Comparison of ENCODE assay signal across 10 cellular contexts in genomic region chr4:182306792-182307507, GRCh38.
DNase-seq lines count a peak whose midpoint lies in the region; ATAC-seq, FAIRE-seq and TF ChIP-seq lines count a peak whose summit lies in the region.
"Had no signal": no experiment of that assay in that cellular context is flagged by ENCODE, and none has a peak within 500 bp of the region (broad histone marks: within the 10 kb centered on the region; RNA-seq: fewer than 3 reads in every experiment).

No MANE protein-coding gene starts in this region.

- H4K20me1 ChIP-seq in SK-N-SH (ENCODE audit: insufficient read depth) = no peaks in the 10 kb centered on the region
- no peaks in the 10 kb centered on the region for H4K20me1 ChIP-seq in keratinocyte (ENCODE audit: control insufficient read depth, extremely low read depth, insufficient read depth, low read length)

- dilution Hi-C loops in keratinocyte (cut with MboI; ENCODE audit: extremely low pct_ligation_motif_present, low sequenced_read_pairs) = no loop called here

- H3K79me2 ChIP-seq in SK-N-SH (ENCODE audit: insufficient read depth) (no peaks in the 10 kb centered on the region), keratinocyte (ENCODE audit: control insufficient read depth, insufficient read depth, low read length) (peaks cover 2% of the 10 kb centered on the region)

- H3K4me2 ChIP-seq in SK-N-SH (peak overlapping the region; percentile 54; the same call in 1 of the 2 replicates), keratinocyte (ENCODE audit: control insufficient read depth, extremely low read depth, insufficient read depth, low read depth, low read length) (peak overlapping the region; percentile 80)

- peak overlapping the region; percentile 11 to 76; a peak in 2 of 4 replicates for H3K27ac ChIP-seq in SK-N-SH (ENCODE audit: low read depth in 2 of 2, low read length in 1 of 2)
- H3K27ac ChIP-seq in keratinocyte (ENCODE audit: control insufficient read depth, insufficient read depth, low read length) = peak overlapping the region; percentile 75

- TF ChIP-seq RAD21 in SK-N-SH (IDR thresholded peaks at IDR 0.05; ENCODE audit: low read length) = no peak

- H3K9me1 ChIP-seq in keratinocyte (ENCODE audit: control insufficient read depth, extremely low read depth, insufficient read depth, low read length) = no peaks in the 10 kb centered on the region

- H2AFZ ChIP-seq in SK-N-SH (ENCODE audit: low read depth) = no peak overlapping the region
- H2AFZ ChIP-seq in keratinocyte (ENCODE audit: control insufficient read depth, low read length) = no peak overlapping the region

- H3K27me3 ChIP-seq in SK-N-SH (ENCODE audit: insufficient read depth) (no peaks in the 10 kb centered on the region), keratinocyte (ENCODE audit: control insufficient read depth, extremely low read depth, insufficient read depth, low read length) (no peaks in the 10 kb centered on the region)

- CTCF ChIA-PET in SK-N-SH (lab: Yijun Ruan, JAX) = interaction anchor here (1.1 kb wide), 1 partner anchor 11 kb away, joined by 4 read pairs; no protein-coding TSS in a partner anchor

- FAIRE-seq in keratinocyte (lab: Jason Lieb, UNC) = peak; percentile 75

- H3K4me1 ChIP-seq in SK-N-SH (ENCODE audit: control insufficient read depth in 1 of 2, insufficient read depth in 2 of 2, low read depth in 1 of 2, low read length in 1 of 2) (peaks cover 0 to 9% of the 10 kb centered on the region in 2 experiments; a peak in 3 of 4 replicates), keratinocyte (ENCODE audit: control insufficient read depth, extremely low read depth, insufficient read depth, low read length) (peaks cover 24% of the 10 kb centered on the region)

- TF ChIP-seq CTCF in NB4 (IDR thresholded peaks at IDR 0.05; ENCODE audit: low read depth, low read length) (peak; percentile 18), SK-N-SH (IDR thresholded peaks at IDR 0.05) (peak; percentile 52), keratinocyte (optimal IDR thresholded peaks at IDR 0.05 in 1 of 3, IDR thresholded peaks at IDR 0.05 in 1 of 3, conservative IDR thresholded peaks at IDR 0.05 in 1 of 3; ENCODE audit: extremely low read depth in 1 of 3, insufficient read depth in 2 of 3, low read length in 3 of 3) (peak; percentile 14 to 43 (median 34))

- DNase-seq in EH (ENCODE audit: low read depth) = peak; percentile 79
- peak; percentile 6 for DNase-seq in NB4 (ENCODE audit: low read depth)
- DNase-seq in SK-N-SH = no peak
- peak; percentile 13 for DNase-seq in keratinocyte (ENCODE audit: low read depth, low spot score)
- no peak for DNase-seq in activated naive CD4-positive, alpha-beta T cell (lab: John Stamatoyannopoulos, UW)
- no peak for DNase-seq in NCI-H2029 (lab: John Stamatoyannopoulos, UW)
- DNase-seq: DMS53, NCI-H774 had no signal

- H3K9me2 ChIP-seq in SK-N-SH = no peaks in the 10 kb centered on the region

- peaks cover 6% of the 10 kb centered on the region for H3F3A ChIP-seq in SK-N-SH (replicated peaks; ENCODE audit: insufficient read depth)

- no peak overlapping the region for H3K4me3 ChIP-seq in NB4 (ENCODE audit: low read depth, low read length)
- no peak overlapping the region for H3K4me3 ChIP-seq in SK-N-SH (ENCODE audit: low read depth in 2 of 2, low read length in 1 of 2)
- H3K4me3 ChIP-seq in keratinocyte (ENCODE audit: control insufficient read depth in 2 of 3, extremely low read depth in 1 of 3, insufficient read depth in 2 of 3, low read depth in 1 of 3, low read length in 3 of 3) = peak overlapping the region in 1 of 3 experiments; percentile 33

- WGBS in SK-N-SH (ENCODE audit: low lambda C conversion rate) = 75% methylated on average over 4 of the region's 4 CpGs

- ATAC-seq in HG02885 (IDR thresholded peaks at IDR 0.05; ENCODE audit: poor library complexity, unreplicated experiment) (no peak), GM18505 (IDR thresholded peaks at IDR 0.05; ENCODE audit: unreplicated experiment) (no peak)

- no peak overlapping the region for H3K9ac ChIP-seq in SK-N-SH
- H3K9ac ChIP-seq in keratinocyte (ENCODE audit: control insufficient read depth, extremely low read depth, insufficient read depth, low read length) = peak overlapping the region; percentile 29

- H3K9me3 ChIP-seq in SK-N-SH = no peaks in the 10 kb centered on the region
- no peaks in the 10 kb centered on the region for H3K9me3 ChIP-seq in keratinocyte (ENCODE audit: control insufficient read depth, low read depth, low read length)

- TF ChIP-seq EP300 in SK-N-SH (IDR thresholded peaks at IDR 0.05; ENCODE audit: borderline replicate concordance in 1 of 2, low read depth in 1 of 2, low read length in 1 of 2) = no peak

- TF ChIP-seq POLR2A in NB4 (IDR thresholded peaks at IDR 0.05; ENCODE audit: extremely low read depth, insufficient read length) (no peak), GM18505 (IDR thresholded peaks at IDR 0.05; ENCODE audit: borderline replicate concordance, extremely low read depth, insufficient read depth, insufficient read length) (no peak)

- H3K36me3 ChIP-seq in SK-N-SH (replicated peaks in 1 of 2; ENCODE audit: control insufficient read depth in 1 of 2, insufficient read depth in 2 of 2, low read length in 1 of 2) = no peaks in the 10 kb centered on the region
- H3K36me3 ChIP-seq in keratinocyte (ENCODE audit: control insufficient read depth in 2 of 2, extremely low read depth in 1 of 2, insufficient read depth in 2 of 2, low read length in 2 of 2) = no peaks in the 10 kb centered on the region

- POLR2A ChIA-PET in SK-N-SH (lab: Yijun Ruan, JAX) = no interaction called here

TF ChIP-seq in SK-N-SH, 30 proteins besides CTCF, POLR2A, EP300 and RAD21:
- TF ChIP-seq EZH2phosphoT487 (IDR thresholded peaks at IDR 0.05; ENCODE audit: borderline replicate concordance, low read depth) (no peak), POLR2AphosphoS5 (IDR thresholded peaks at IDR 0.05; ENCODE audit: low read depth, low read length) (no peak), REST (IDR thresholded peaks at IDR 0.05; ENCODE audit: low read depth, low read length) (no peak), USF1 (IDR thresholded peaks at IDR 0.05; ENCODE audit: borderline replicate concordance, low read depth) (no peak), NFIC (IDR thresholded peaks at IDR 0.05; ENCODE audit: borderline replicate concordance) (no peak), ELF1 (IDR thresholded peaks at IDR 0.05) (no peak), RXRA (IDR thresholded peaks at IDR 0.05; ENCODE audit: borderline replicate concordance, low read depth) (no peak), ZBTB33 (IDR thresholded peaks at IDR 0.05; ENCODE audit: borderline replicate concordance, low read depth) (no peak), MAX (IDR thresholded peaks at IDR 0.05; ENCODE audit: low read depth) (no peak)

Comparison
In these comparisons a context has a peak if more than half of its experiments do, and no peak if none do; other contexts are left out.
1. DNase-seq: peak in EH (single experiment), NB4 (single experiment) and keratinocyte (single experiment); none in SK-N-SH (single experiment), activated naive CD4-positive, alpha-beta T cell (0 of 4) and NCI-H2029 (single experiment).
2. Peak in every context shown above with its lines, with median percentiles within 50 percentile points of each other: CTCF ChIP-seq.